In the genomic region with DNA sequence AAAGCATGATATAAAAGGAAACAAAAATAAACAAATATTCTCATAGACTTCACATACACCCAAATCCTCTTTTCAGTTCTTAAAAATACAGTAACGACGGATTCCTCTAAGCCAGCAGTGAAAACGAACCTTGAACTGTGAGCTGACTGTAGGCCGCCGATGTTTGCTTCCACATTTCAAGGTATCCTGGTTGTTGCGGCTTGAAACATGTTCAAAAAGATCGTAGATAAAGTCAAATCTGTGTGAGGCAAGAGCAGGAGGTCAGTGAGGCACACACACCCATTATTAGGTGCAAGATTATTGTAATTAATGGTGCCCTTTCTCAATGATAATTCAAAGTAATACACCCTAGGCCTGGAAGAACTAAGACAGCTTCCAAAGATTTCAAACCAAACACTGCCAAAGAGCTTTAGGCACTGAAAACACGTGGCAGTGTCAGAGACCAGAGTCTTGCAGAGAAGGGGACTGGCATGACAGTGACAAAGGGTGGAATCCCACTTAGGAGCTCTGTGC, we compare ENCODE assay signal across 16 cellular contexts.
"Had no signal": no experiment of that assay in that cellular context is flagged by ENCODE, and none has a peak within 500 bp of the region (broad histone marks: within the 10 kb centered on the region; RNA-seq: fewer than 3 reads in every experiment).

No MANE protein-coding gene starts in this region.

- H3K27ac ChIP-seq: adrenal gland, coronary artery, esophagus squamous epithelium, spleen, testis, upper lobe of right lung had no signal

- H3K27ac Mint-ChIP-seq: natural killer cell treated with Interleukin-12 subunit alpha and Interleukin-12 subunit beta and Interleukin-15 and Interleukin-18, amount 100 ng/mL, for 72 hours had no signal

- H3K4me3 ChIP-seq: adrenal gland, coronary artery, esophagus squamous epithelium, spleen, testis, upper lobe of right lung had no signal

- H3K36me3 Mint-ChIP-seq: natural killer cell treated with Interleukin-12 subunit alpha and Interleukin-12 subunit beta and Interleukin-15 and Interleukin-18, amount 100 ng/mL, for 72 hours had no signal

- H3K27me3 ChIP-seq: adrenal gland, esophagus squamous epithelium, spleen, testis, upper lobe of right lung had no signal

- FAIRE-seq: endothelial cell of umbilical vein had no signal

- H3K4me3 Mint-ChIP-seq: natural killer cell treated with Interleukin-12 subunit alpha and Interleukin-12 subunit beta and Interleukin-15 and Interleukin-18, amount 100 ng/mL, for 72 hours; stimulated activated naive CD8-positive, alpha-beta T cell treated with anti-CD3 and anti-CD28 coated beads, Interleukin-15, amount 100 ng/mL, for 72 hours had no signal

- H3K27me3 Mint-ChIP-seq: natural killer cell treated with Interleukin-12 subunit alpha and Interleukin-12 subunit beta and Interleukin-15 and Interleukin-18, amount 100 ng/mL, for 72 hours; stimulated activated naive CD8-positive, alpha-beta T cell treated with anti-CD3 and anti-CD28 coated beads, Interleukin-15, amount 100 ng/mL, for 72 hours had no signal

- H3K4me1 ChIP-seq: adrenal gland, testis, upper lobe of right lung had no signal

- H3K9me3 ChIP-seq: adrenal gland, esophagus squamous epithelium, spleen, testis, upper lobe of right lung had no signal

- ATAC-seq: natural killer cell treated with Interleukin-12 subunit alpha and Interleukin-12 subunit beta and Interleukin-15 and Interleukin-18, amount 100 ng/mL, for 72 hours; sciatic nerve; stimulated activated naive CD8-positive, alpha-beta T cell treated with anti-CD3 and anti-CD28 coated beads, Interleukin-15, amount 100 ng/mL, for 72 hours; upper lobe of right lung had no signal

- H3K9me3 Mint-ChIP-seq: natural killer cell treated with Interleukin-12 subunit alpha and Interleukin-12 subunit beta and Interleukin-15 and Interleukin-18, amount 100 ng/mL, for 72 hours; stimulated activated naive CD8-positive, alpha-beta T cell treated with anti-CD3 and anti-CD28 coated beads, Interleukin-15, amount 100 ng/mL, for 72 hours had no signal

- DNase-seq: activated CD4-positive, alpha-beta T cell treated with anti-CD3 and anti-CD28 coated beads, Interleukin-2, amount 50 U/mL, for 48 hours; activated naive CD4-positive, alpha-beta T cell treated with anti-CD3 and anti-CD28 coated beads, Interleukin-2, amount 50 U/mL, for 16 hours; adrenal gland; esophagus squamous epithelium; hippocampal formation; kidney glomerular epithelial cell; mesendoderm; spleen; stimulated activated naive CD8-positive, alpha-beta T cell treated with anti-CD3 and anti-CD28 coated beads, Interleukin-15, amount 100 ng/mL, for 72 hours; T-helper 9 cell; testis; upper lobe of right lung had no signal
